ENCODE assay signal across 26 cellular contexts in genomic region chr20:8587810-8588209, GRCh38.
A peak's percentile ranks its signal among the peaks of the same experiment; 100 is the strongest.
DNase-seq lines count a peak whose midpoint lies in the region; ATAC-seq, FAIRE-seq and TF ChIP-seq lines count a peak whose summit lies in the region.
"Had no signal": no experiment of that assay in that cellular context is flagged by ENCODE, and none has a peak within 500 bp of the region (broad histone marks: within the 10 kb centered on the region; RNA-seq: fewer than 3 reads in every experiment).

No MANE protein-coding gene starts in this region.

- ATAC-seq in GM21360 (IDR thresholded peaks at IDR 0.05; ENCODE audit: unreplicated experiment) (peak; percentile 90), HG02938 (IDR thresholded peaks at IDR 0.05; ENCODE audit: unreplicated experiment) (peak; percentile 76), GM12878 (peak; percentile 87), GM21619 (IDR thresholded peaks at IDR 0.05; ENCODE audit: unreplicated experiment) (no peak)
- ATAC-seq: left ventricle myocardium superior had no signal

- no peak overlapping the region for H3K9ac ChIP-seq in GM12878 (ENCODE audit: control insufficient read depth, insufficient read depth, low read length)
- H3K9ac ChIP-seq: BLaER1 had no signal

- H3K27me3 ChIP-seq in GM12878 (replicated peaks in 1 of 2; ENCODE audit: control insufficient read depth in 2 of 2, insufficient read depth in 2 of 2, low read length in 1 of 2): no peaks in the 10 kb centered on the region
- H3K27me3 ChIP-seq: BLaER1, hepatocyte, Peyer's patch, SJCRH30 had no signal

- TF ChIP-seq RAD21 in GM12878 (IDR thresholded peaks at IDR 0.05; ENCODE audit: insufficient read depth, low read depth, low read length): no peak

- H3K4me3 ChIP-seq in GM12865 (ENCODE audit: low read depth, low read length) (no peak overlapping the region), GM12878 (no peak overlapping the region)
- H3K4me3 ChIP-seq: BLaER1, hepatocyte, Peyer's patch, SJCRH30 had no signal

- 27% methylated on average over 3 of the region's 3 CpGs for WGBS in GM12878 (ENCODE audit: insufficient coverage, insufficient replicate concordance, low lambda C conversion rate, missing lambda C conversion rate)

- no peak overlapping the region for H2AFZ ChIP-seq in GM12878 (ENCODE audit: control insufficient read depth, low read depth, low read length)
- H2AFZ ChIP-seq: hepatocyte had no signal

- H3K79me2 ChIP-seq in GM12878 (ENCODE audit: control insufficient read depth, insufficient read depth, low read length): no peaks in the 10 kb centered on the region
- H3K79me2 ChIP-seq: hepatocyte had no signal

- CTCF ChIA-PET in GM12878 (lab: Yijun Ruan, JAX): interaction anchor here (1.6 to 2.9 kb wide), 2 partner anchors 15 to 135 kb away, joined by 5 to 12 read pairs; no protein-coding TSS in a partner anchor

- no peak overlapping the region for H3K4me2 ChIP-seq in GM12878 (ENCODE audit: control insufficient read depth, insufficient read depth)
- H3K4me2 ChIP-seq: BLaER1, hepatocyte had no signal

- SMC1A ChIA-PET in GM12878 (lab: Charles Lee; ENCODE audit: uncharacterized antibody, unreplicated experiment): interaction anchor here (0.8 to 1.9 kb wide), 5 partner anchors 14 to 273 kb away, joined by 3 to 7 read pairs (median 4); no protein-coding TSS in a partner anchor

- TF ChIP-seq EP300 in GM12878 (IDR thresholded peaks at IDR 0.05; ENCODE audit: borderline replicate concordance in 1 of 2, control insufficient read depth in 1 of 2, low read depth in 2 of 2, low read length in 2 of 2): peak in 1 of 2 experiments; percentile 18; a peak in 1 of 4 replicates

- no peak overlapping the region for H3K27ac ChIP-seq in GM12878 (ENCODE audit: control insufficient read depth, insufficient read depth)
- H3K27ac ChIP-seq: BLaER1, hepatocyte, Peyer's patch, SJCRH30, VCaP had no signal

- peak; percentile 46 for DNase-seq in GM12865 (ENCODE audit: low read depth)
- DNase-seq in GM12878 (ENCODE audit: low read depth, low spot score): no peak
- DNase-seq in CD1c-positive myeloid dendritic cell (ENCODE audit: extremely low spot score): no peak
- no peak for DNase-seq in NCI-H226
- DNase-seq in NCI-H748 (lab: John Stamatoyannopoulos, UW; ENCODE audit: unreplicated experiment): no peak
- DNase-seq: activated CD4-positive, alpha-beta T cell treated with anti-CD3 and anti-CD28 coated beads, Interleukin-2, amount 10 ng/mL, durations not matched to agents 24 days and 14 days; activated CD8-positive, alpha-beta memory T cell treated with anti-CD3 and anti-CD28 coated beads, Interleukin-2, amount 50 U/mL, for 48 hours; activated effector memory CD4-positive, alpha-beta T cell treated with Interleukin-2 at 50 U/mL for 16 hours; activated naive CD8-positive, alpha-beta T cell treated with anti-CD3 and anti-CD28 coated beads, Interleukin-2, amount 10 ng/mL, durations not matched to agents 7 days and 5 days; Caco-2; DND-41; Kasumi-1; left ventricle myocardium superior; NCI-H2029; NCI-H446; Peyer's patch; SJCRH30; stimulated activated CD4-positive, alpha-beta T cell treated with anti-CD3 and anti-CD28 coated beads, Interleukin-1b, Interleukin-23, amount 100 ng/mL, for 48 hours had no signal

- POLR2A ChIA-PET in GM12878 (lab: Charles Lee): no interaction called here

- no peaks in the 10 kb centered on the region for H3K9me3 ChIP-seq in GM12878 (replicated peaks; ENCODE audit: control insufficient read depth, insufficient read depth, low read length)
- H3K9me3 ChIP-seq: BLaER1, Caco-2, Peyer's patch, SJCRH30 had no signal

- TF ChIP-seq CTCF in GM12865 (IDR thresholded peaks at IDR 0.05; ENCODE audit: insufficient read depth, low read depth, low read length, missing control alignments) (no peak), GM12878 (IDR thresholded peaks at IDR 0.05 in 2 of 3, conservative IDR thresholded peaks at IDR 0.05 in 1 of 3; ENCODE audit: control insufficient read depth in 2 of 3, extremely low read depth in 1 of 3, insufficient read depth in 1 of 3, low read depth in 3 of 3, low read length in 3 of 3) (no peak)

- in situ Hi-C loops in GM12878 (cut with MboI): no loop called here

- H3K36me3 ChIP-seq in GM12878 (ENCODE audit: control insufficient read depth in 2 of 2, insufficient read depth in 2 of 2, low read length in 1 of 2): no peaks in the 10 kb centered on the region
- H3K36me3 ChIP-seq: BLaER1, Peyer's patch, SJCRH30 had no signal

- BruUV-seq in GM12878 (replicated peaks; lab: Mats Ljungman, UMichigan): no TSS peak

- no peak for FAIRE-seq in GM12878 (lab: Jason Lieb, UNC)
- FAIRE-seq: frontal cortex, H1 had no signal

- H3K4me1 ChIP-seq in GM12878 (ENCODE audit: control insufficient read depth, insufficient read depth, low read length): no peaks in the 10 kb centered on the region
- H3K4me1 ChIP-seq: BLaER1, Peyer's patch, SJCRH30 had no signal

- no peak for TF ChIP-seq POLR2A in GM12878 (IDR thresholded peaks at IDR 0.05; ENCODE audit: low read depth, low read length)

- RAD21 ChIA-PET in GM12878 (lab: Charles Lee; ENCODE audit: unreplicated experiment): no interaction called here

- H4K20me1 ChIP-seq in GM12878 (ENCODE audit: control insufficient read depth, insufficient read depth): no peaks in the 10 kb centered on the region
- H4K20me1 ChIP-seq: BLaER1 had no signal

- intact Hi-C loops in GM12878 (cut with micrococcal nuclease; ENCODE audit: unreplicated experiment): no loop called here

TF ChIP-seq in GM12878, 131 proteins besides CTCF, POLR2A, EP300 and RAD21 (continues in another document):
- TF ChIP-seq ZBTB4 (CRISPR knock-in tag; IDR thresholded peaks at IDR 0.05) (no peak), RB1 (IDR thresholded peaks at IDR 0.05; ENCODE audit: borderline replicate concordance) (no peak), SMAD1 (IDR thresholded peaks at IDR 0.05; ENCODE audit: low read depth, partially characterized antibody) (no peak), PKNOX1 (IDR thresholded peaks at IDR 0.05) (peak; percentile 78), PBX3 (IDR thresholded peaks at IDR 0.05; ENCODE audit: insufficient replicate concordance, low read depth, low read length) (peak; percentile 37), TCF3 (IDR thresholded peaks at IDR 0.05; ENCODE audit: borderline replicate concordance, insufficient read depth, low read depth, low read length) (no peak), SPI1 (IDR thresholded peaks at IDR 0.05; ENCODE audit: borderline replicate concordance, insufficient read depth, low read depth, low read length) (no peak), SUZ12 (IDR thresholded peaks at IDR 0.05; ENCODE audit: unreplicated experiment) (no peak), SUPT20H (IDR thresholded peaks at IDR 0.05; ENCODE audit: borderline replicate concordance, control insufficient read depth, low read depth, low read length) (no peak), BCL3 (IDR thresholded peaks at IDR 0.05; ENCODE audit: borderline replicate concordance, insufficient read depth, low read depth, low read length, poor library complexity, severe bottlenecking) (no peak), HCFC1 (IDR thresholded peaks at IDR 0.05; ENCODE audit: low read length) (no peak)
